Comparison of ENCODE assay signal across 18 cellular contexts in genomic region chr14:75602527-75602926, GRCh38.
"Had no signal": no experiment of that assay in that cellular context is flagged by ENCODE, and none has a peak within 500 bp of the region (broad histone marks: within the 10 kb centered on the region; RNA-seq: fewer than 3 reads in every experiment).

No MANE protein-coding gene starts in this region.

- H3K27ac ChIP-seq: esophagus squamous epithelium, gastroesophageal sphincter, sigmoid colon, skin epidermis, stomach, thoracic aorta, transverse colon had no signal

- H3K36me3 ChIP-seq: esophagus squamous epithelium, gastroesophageal sphincter, sigmoid colon, stomach, thoracic aorta, transverse colon had no signal

- H3K4me1 ChIP-seq: sigmoid colon had no signal

- ATAC-seq: effector memory CD8-positive, alpha-beta T cell; gastroesophageal sphincter; natural killer cell had no signal

- H3K4me3 ChIP-seq: esophagus squamous epithelium, gastroesophageal sphincter, sigmoid colon, skin epidermis, stomach, thoracic aorta, transverse colon had no signal

- H3K27me3 ChIP-seq: esophagus squamous epithelium, gastroesophageal sphincter, sigmoid colon, transverse colon had no signal

- H3K9me3 Mint-ChIP-seq: natural killer cell had no signal

- H3K36me3 Mint-ChIP-seq: natural killer cell had no signal

- H3K27me3 Mint-ChIP-seq: effector memory CD8-positive, alpha-beta T cell had no signal

- H3K4me3 Mint-ChIP-seq: effector memory CD8-positive, alpha-beta T cell; natural killer cell; neural crest cell had no signal

- H3K27ac Mint-ChIP-seq: effector memory CD8-positive, alpha-beta T cell; natural killer cell had no signal

- DNase-seq: cortex of kidney; effector memory CD8-positive, alpha-beta T cell; esophagus squamous epithelium; foreskin fibroblast; glutamatergic neuron; mammary epithelial cell; natural killer cell; posterior cingulate gyrus; sigmoid colon; stimulated activated CD4-positive, alpha-beta T cell treated with anti-CD3 and anti-CD28 coated beads, Interleukin-12 subunit alpha, Interleukin-12 subunit beta, amount 100 ng/mL, for 4 hours; stimulated activated naive CD4-positive, alpha-beta T cell; stomach; substantia nigra; transverse colon had no signal

- H3K4me1 Mint-ChIP-seq: natural killer cell, neural crest cell had no signal

- H3K9me3 ChIP-seq: esophagus squamous epithelium, gastroesophageal sphincter, sigmoid colon, thoracic aorta, transverse colon had no signal
